ENCODE assay signal across 33 cellular contexts in the genomic region with DNA sequence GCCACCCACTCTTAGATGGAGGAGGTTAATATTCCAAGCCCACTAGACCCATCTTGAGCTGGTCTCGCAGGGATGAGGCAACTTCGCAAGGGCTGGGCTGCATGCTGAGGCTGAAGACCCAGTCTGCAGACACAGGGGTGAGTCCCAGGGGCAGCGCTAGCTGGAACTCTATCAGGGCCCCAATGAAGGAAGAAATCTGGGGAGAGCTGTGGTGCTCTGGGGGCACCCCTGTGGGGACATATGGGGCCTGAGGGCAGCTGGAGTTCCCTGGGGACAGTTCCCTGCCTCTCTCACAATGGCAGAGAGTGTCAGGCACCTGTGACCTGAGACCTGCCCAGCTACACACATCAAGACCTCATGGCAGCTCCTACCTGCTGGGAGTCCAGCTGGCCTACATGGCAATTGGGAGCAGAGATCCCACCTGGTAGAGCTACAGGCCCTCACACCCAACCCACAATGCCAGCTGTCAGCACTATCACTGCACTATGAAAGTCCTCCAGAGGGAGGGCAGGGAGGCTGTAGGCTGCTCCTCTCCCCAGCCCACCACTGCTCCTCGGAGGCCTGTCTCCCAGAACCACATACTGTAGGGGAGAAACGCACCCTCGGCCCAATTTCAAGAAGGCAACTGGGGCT.
"Had no signal": no experiment of that assay in that cellular context is flagged by ENCODE, and none has a peak within 500 bp of the region (broad histone marks: within the 10 kb centered on the region; RNA-seq: fewer than 3 reads in every experiment).

No MANE protein-coding gene starts in this region.

- ATAC-seq: activated CD4-positive, CD25-positive, alpha-beta regulatory T cell treated with anti-CD3 and anti-CD28 coated beads, Interleukin-2, amount 50 U/mL, for 24 hours; activated naive CD8-positive, alpha-beta T cell treated with anti-CD3 and anti-CD28 coated beads, Interleukin-2, amount 50 U/mL, for 24 hours; effector memory CD8-positive, alpha-beta T cell; foreskin keratinocyte; heart left ventricle; left lobe of liver; lower lobe of right lung; pancreas; stimulated activated naive B cell treated with anti-CD40 and anti-IgM and Interleukin-4, amounts not matched to agents 10 μg/mL and 1 μg/mL and 100 μg/mL, for 72 hours; T-helper 17 cell had no signal

- H3K9me3 Mint-ChIP-seq: activated CD4-positive, alpha-beta memory T cell treated with anti-CD3 and anti-CD28 coated beads, Interleukin-2, amount 10 ng/mL, durations not matched to agents 7 days and 5 days; activated naive CD4-positive, alpha-beta T cell treated with anti-CD3 and anti-CD28 coated beads, Interleukin-2, amount 50 U/mL, for 24 hours; activated naive CD8-positive, alpha-beta T cell treated with anti-CD3 and anti-CD28 coated beads, Interleukin-2, amount 50 U/mL, for 24 hours; activated T-helper 2 cell treated with anti-CD3 and anti-CD28 coated beads, Interferon-gamma antibody, Interleukin-2, Interleukin-4, amounts not matched to agents 10 μg/mL and 5 μg/mL and 100 μg/mL, durations not matched to agents 14 hours and 24 hours and 36 hours; central memory CD8-positive, alpha-beta T cell; effector memory CD8-positive, alpha-beta T cell had no signal

- H3K27me3 ChIP-seq: dorsolateral prefrontal cortex, heart left ventricle, pancreas, right atrium auricular region, stomach, thyroid gland, upper lobe of left lung had no signal

- H3K27ac Mint-ChIP-seq: activated CD4-positive, alpha-beta memory T cell treated with anti-CD3 and anti-CD28 coated beads, Interleukin-2, amount 10 ng/mL, durations not matched to agents 7 days and 5 days; activated naive CD4-positive, alpha-beta T cell treated with anti-CD3 and anti-CD28 coated beads, Interleukin-2, amount 50 U/mL, for 24 hours; activated naive CD8-positive, alpha-beta T cell treated with anti-CD3 and anti-CD28 coated beads, Interleukin-2, amount 50 U/mL, for 24 hours; activated T-helper 2 cell treated with anti-CD3 and anti-CD28 coated beads, Interferon-gamma antibody, Interleukin-2, Interleukin-4, amounts not matched to agents 10 μg/mL and 5 μg/mL and 100 μg/mL, durations not matched to agents 14 hours and 24 hours and 36 hours; effector memory CD8-positive, alpha-beta T cell; immature natural killer cell; nephron; stimulated activated naive B cell treated with anti-CD40 and anti-IgM and Interleukin-4, amounts not matched to agents 10 μg/mL and 1 μg/mL and 100 μg/mL, for 72 hours; T-helper 17 cell had no signal

- H3K36me3 ChIP-seq: heart left ventricle, lower lobe of right lung, pancreas, right atrium auricular region, stomach, thyroid gland, upper lobe of left lung had no signal

- H3K36me3 Mint-ChIP-seq: activated naive CD4-positive, alpha-beta T cell treated with anti-CD3 and anti-CD28 coated beads, Interleukin-2, amount 50 U/mL, for 24 hours; immature natural killer cell; stimulated activated naive B cell treated with anti-CD40 and anti-IgM and Interleukin-4, amounts not matched to agents 10 μg/mL and 1 μg/mL and 100 μg/mL, for 72 hours had no signal

- H3K4me1 ChIP-seq: foreskin keratinocyte, pancreas, right atrium auricular region, stomach had no signal

- H3K4me3 ChIP-seq: dorsolateral prefrontal cortex, heart left ventricle, lower lobe of right lung, pancreas, right atrium auricular region, smooth muscle cell, stomach, thyroid gland, upper lobe of left lung had no signal

- H3K27ac ChIP-seq: foreskin keratinocyte, heart left ventricle, lower lobe of right lung, pancreas, right atrium auricular region, stomach, thyroid gland, upper lobe of left lung, WERI-Rb-1 had no signal

- DNase-seq: activated CD4-positive, alpha-beta memory T cell treated with anti-CD3 and anti-CD28 coated beads, Interleukin-2, amount 10 ng/mL, durations not matched to agents 7 days and 5 days; activated CD4-positive, alpha-beta T cell treated with anti-CD3 and anti-CD28 coated beads for 48 hours; activated naive CD8-positive, alpha-beta T cell treated with anti-CD3 and anti-CD28 coated beads, Interleukin-2, amount 50 U/mL, for 24 hours; activated T-cell treated with anti-CD3 and anti-CD28 coated beads, Interleukin-2, amount 50 U/mL, for 48 hours; amygdala; dorsolateral prefrontal cortex; effector memory CD8-positive, alpha-beta T cell; foreskin keratinocyte; heart left ventricle; hypothalamus; immature natural killer cell; kidney glomerular epithelial cell; lower lobe of right lung; mesendoderm; pancreas; stimulated activated CD4-positive, alpha-beta T cell treated with anti-CD3 and anti-CD28 coated beads, Interleukin-1b, Interleukin-23, amount 100 ng/mL, for 48 hours; stimulated activated CD4-positive, alpha-beta T cell treated with anti-CD3 and anti-CD28 coated beads, Interleukin-4, amount 100 ng/mL, for 4 hours; stimulated activated CD8-positive, alpha-beta memory T cell treated with anti-CD3 and anti-CD28 coated beads, Interleukin-4, amount 100 ng/mL, for 48 hours; stimulated activated naive B cell treated with anti-CD40 and anti-IgM and Interleukin-4, amounts not matched to agents 10 μg/mL and 1 μg/mL and 100 μg/mL, for 72 hours; stomach; T-helper 17 cell; T1000; thyroid gland; upper lobe of left lung; WERI-Rb-1 had no signal

- H3K4me3 Mint-ChIP-seq: activated CD4-positive, alpha-beta memory T cell treated with anti-CD3 and anti-CD28 coated beads, Interleukin-2, amount 10 ng/mL, durations not matched to agents 7 days and 5 days; activated naive CD4-positive, alpha-beta T cell treated with anti-CD3 and anti-CD28 coated beads, Interleukin-2, amount 50 U/mL, for 24 hours; activated naive CD8-positive, alpha-beta T cell treated with anti-CD3 and anti-CD28 coated beads, Interleukin-2, amount 50 U/mL, for 24 hours; central memory CD8-positive, alpha-beta T cell; effector memory CD8-positive, alpha-beta T cell; immature natural killer cell; nephron; stimulated activated naive B cell treated with anti-CD40 and anti-IgM and Interleukin-4, amounts not matched to agents 10 μg/mL and 1 μg/mL and 100 μg/mL, for 72 hours; T-helper 17 cell had no signal

- H3K4me1 Mint-ChIP-seq: activated CD4-positive, alpha-beta memory T cell treated with anti-CD3 and anti-CD28 coated beads, Interleukin-2, amount 10 ng/mL, durations not matched to agents 7 days and 5 days; activated naive CD4-positive, alpha-beta T cell treated with anti-CD3 and anti-CD28 coated beads, Interleukin-2, amount 50 U/mL, for 24 hours; activated naive CD8-positive, alpha-beta T cell treated with anti-CD3 and anti-CD28 coated beads, Interleukin-2, amount 50 U/mL, for 24 hours; central memory CD8-positive, alpha-beta T cell; immature natural killer cell; stimulated activated naive B cell treated with anti-CD40 and anti-IgM and Interleukin-4, amounts not matched to agents 10 μg/mL and 1 μg/mL and 100 μg/mL, for 72 hours had no signal

- H3K9me3 ChIP-seq: heart left ventricle, lower lobe of right lung, pancreas, right atrium auricular region, stomach, thyroid gland, upper lobe of left lung had no signal
